In genomic region chr6:45026003-45026516, GRCh38 we compare ENCODE assay signal across 1 cellular context.
TF ChIP-seq lines count a peak whose summit lies in the region.

No MANE protein-coding gene starts in this region.

TF ChIP-seq in HepG2, 621 proteins besides CTCF, POLR2A, EP300 and RAD21 (continued from another document):
- TF ChIP-seq ZMYM4 (CRISPR knock-in tag; IDR thresholded peaks at IDR 0.05) (peak; percentile 32; the same call in 1 of the 2 replicates), ZBTB20 (CRISPR knock-in tag; IDR thresholded peaks at IDR 0.05; ENCODE audit: borderline replicate concordance, low read depth) (no peak), TAF1 (CRISPR knock-in tag; IDR thresholded peaks at IDR 0.05) (no peak), CEBPG (CRISPR knock-in tag; IDR thresholded peaks at IDR 0.05) (peak; percentile 79)
